In the genomic region with DNA sequence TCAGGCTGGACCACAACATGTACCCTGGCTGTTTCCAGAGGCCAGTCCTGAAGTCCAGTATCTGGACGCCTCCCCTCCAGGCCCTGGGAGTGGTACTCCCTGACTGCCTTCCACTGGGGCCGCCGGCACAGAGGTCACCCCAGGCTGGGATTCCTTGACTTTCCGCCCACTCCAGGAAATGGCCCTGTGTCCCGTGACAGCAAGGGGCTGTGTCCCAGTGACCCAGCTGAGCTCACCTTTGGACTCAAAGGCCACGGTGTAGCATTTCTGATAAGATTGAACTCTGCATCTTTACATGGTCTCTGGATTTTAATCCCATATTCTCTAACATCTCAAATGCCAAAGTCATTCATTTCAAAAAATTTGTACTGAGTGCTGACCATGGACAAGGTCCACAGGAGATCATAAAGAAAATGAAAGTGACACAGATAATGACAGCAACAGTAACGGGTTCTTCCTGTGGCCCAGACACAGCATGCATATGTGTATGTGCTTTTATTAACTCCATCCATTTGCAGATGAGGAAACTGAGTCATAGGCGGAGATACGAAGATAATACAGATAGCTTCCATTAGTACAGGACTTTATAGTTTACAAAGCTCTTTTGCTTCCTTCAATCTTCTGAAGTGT, we compare ENCODE assay signal across 1 cellular context.
TF ChIP-seq lines count a peak whose summit lies in the region.

No MANE protein-coding gene starts in this region.

TF ChIP-seq in GM12878, 131 proteins besides CTCF, POLR2A, EP300 and RAD21 (continued from another document):
- TF ChIP-seq, protein P1, sequence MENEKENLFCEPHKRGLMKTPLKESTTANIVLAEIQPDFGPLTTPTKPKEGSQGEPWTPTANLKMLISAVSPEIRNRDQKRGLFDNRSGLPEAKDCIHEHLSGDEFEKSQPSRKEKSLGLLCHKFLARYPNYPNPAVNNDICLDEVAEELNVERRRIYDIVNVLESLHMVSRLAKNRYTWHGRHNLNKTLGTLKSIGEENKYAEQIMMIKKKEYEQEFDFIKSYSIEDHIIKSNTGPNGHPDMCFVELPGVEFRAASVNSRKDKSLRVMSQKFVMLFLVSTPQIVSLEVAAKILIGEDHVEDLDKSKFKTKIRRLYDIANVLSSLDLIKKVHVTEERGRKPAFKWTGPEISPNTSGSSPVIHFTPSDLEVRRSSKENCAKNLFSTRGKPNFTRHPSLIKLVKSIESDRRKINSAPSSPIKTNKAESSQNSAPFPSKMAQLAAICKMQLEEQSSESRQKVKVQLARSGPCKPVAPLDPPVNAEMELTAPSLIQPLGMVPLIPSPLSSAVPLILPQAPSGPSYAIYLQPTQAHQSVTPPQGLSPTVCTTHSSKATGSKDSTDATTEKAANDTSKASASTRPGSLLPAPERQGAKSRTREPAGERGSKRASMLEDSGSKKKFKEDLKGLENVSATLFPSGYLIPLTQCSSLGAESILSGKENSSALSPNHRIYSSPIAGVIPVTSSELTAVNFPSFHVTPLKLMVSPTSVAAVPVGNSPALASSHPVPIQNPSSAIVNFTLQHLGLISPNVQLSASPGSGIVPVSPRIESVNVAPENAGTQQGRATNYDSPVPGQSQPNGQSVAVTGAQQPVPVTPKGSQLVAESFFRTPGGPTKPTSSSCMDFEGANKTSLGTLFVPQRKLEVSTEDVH (IDR thresholded peaks at IDR 0.05; ENCODE audit: low read depth, partially characterized antibody): no peak
- TF ChIP-seq CBX3 (IDR thresholded peaks at IDR 0.05; ENCODE audit: borderline replicate concordance, low read depth): no peak
